In genomic region chr9:4590430-4591122, GRCh38 we compare ENCODE assay signal across 20 cellular contexts.
DNase-seq lines count a peak whose midpoint lies in the region; ATAC-seq and TF ChIP-seq lines count a peak whose summit lies in the region.
"Had no signal": no experiment of that assay in that cellular context is flagged by ENCODE, and none has a peak within 500 bp of the region (broad histone marks: within the 10 kb centered on the region; RNA-seq: fewer than 3 reads in every experiment).

No MANE protein-coding gene starts in this region.

- no peak overlapping the region for H3K18ac ChIP-seq in mesendoderm (ENCODE audit: low read length)

- no peaks in the 10 kb centered on the region for H3K79me1 ChIP-seq in mesendoderm (ENCODE audit: low read length)

- no peak for TF ChIP-seq CTCF in dorsolateral prefrontal cortex (IDR thresholded peaks at IDR 0.05 in 54 of 56, conservative IDR thresholded peaks at IDR 0.05 in 2 of 56; ENCODE audit: low read depth in 1 of 56, partially characterized antibody in 56 of 56)

- H2BK120ac ChIP-seq in mesendoderm (ENCODE audit: low read depth, low read length) = no peak overlapping the region

- DNase-seq in A172 (ENCODE audit: low spot score) (peak; percentile 5), Karpas-422 (peak; percentile 25), fibroblast of peridontal ligament (ENCODE audit: extremely low read depth) (peak; percentile 48), mesendoderm (peak; percentile 63), dorsolateral prefrontal cortex (no peak)
- DNase-seq: activated CD4-positive, alpha-beta T cell treated with anti-CD3 and anti-CD28 coated beads, Interleukin-2, amount 50 U/mL, for 48 hours; activated naive CD4-positive, alpha-beta T cell treated with anti-CD3 and anti-CD28 coated beads, Interleukin-2, amount 10 ng/mL, durations not matched to agents 7 days and 5 days; activated T-cell treated with anti-CD3 and anti-CD28 coated beads, Interleukin-2, amount 50 U/mL, for 1 hour; brain microvascular endothelial cell; CD4-positive, CD25-positive, alpha-beta regulatory T cell; DMS53; H9; heart left ventricle; MM.1S; NCI-H187; NCI-H446; testis had no signal

- intact Hi-C loops in dorsolateral prefrontal cortex (cut with DNase I) = no loop called here

- H3K27ac ChIP-seq in Karpas-422 (ENCODE audit: low read length) (no peak overlapping the region), mesendoderm (ENCODE audit: low read depth, low read length) (no peak overlapping the region), dorsolateral prefrontal cortex (peak overlapping the region in 1 of 59 donors; percentile 37)
- H3K27ac ChIP-seq: brain microvascular endothelial cell, testis had no signal

- no peak overlapping the region for H3K23ac ChIP-seq in mesendoderm (ENCODE audit: low read length)

- H3K9me2 ChIP-seq in Karpas-422 (replicated peaks; ENCODE audit: insufficient read depth, low read length) = no peaks in the 10 kb centered on the region

- H3K9ac ChIP-seq in Karpas-422 (ENCODE audit: low read length) (no peak overlapping the region), mesendoderm (ENCODE audit: low read length) (no peak overlapping the region)

- H2BK5ac ChIP-seq in mesendoderm (ENCODE audit: low read length) = no peak overlapping the region

- H3K9me3 ChIP-seq in Karpas-422 (ENCODE audit: low read length) = no peaks in the 10 kb centered on the region
- H3K9me3 ChIP-seq: heart left ventricle, testis had no signal

- H2AFZ ChIP-seq in Karpas-422 (ENCODE audit: low read length) = no peak overlapping the region

- no peaks in the 10 kb centered on the region for H4K20me1 ChIP-seq in Karpas-422 (ENCODE audit: insufficient read depth, low read depth, low read length)

- H2AK5ac ChIP-seq in mesendoderm (ENCODE audit: low read length) = no peak overlapping the region

- no peak overlapping the region for H3K4me2 ChIP-seq in Karpas-422 (ENCODE audit: low read depth, low read length, poor library complexity, severe bottlenecking)
- no peak overlapping the region for H3K4me2 ChIP-seq in mesendoderm (ENCODE audit: low read length)

- WGBS in mesendoderm (ENCODE audit: extremely low coverage, insufficient coverage, low lambda C conversion rate) = no CpG with 5 or more reads among the region's 8 CpGs

- no peak overlapping the region for H4K8ac ChIP-seq in mesendoderm (ENCODE audit: low read depth, low read length)

- no peak overlapping the region for H3K4ac ChIP-seq in mesendoderm (ENCODE audit: low read depth, low read length)

- H3K27me3 ChIP-seq in Karpas-422 (ENCODE audit: low read length) (no peaks in the 10 kb centered on the region), mesendoderm (ENCODE audit: insufficient read depth, low read length, poor library complexity) (no peaks in the 10 kb centered on the region), dorsolateral prefrontal cortex (no peaks in the 10 kb centered on the region)
- H3K27me3 ChIP-seq: brain microvascular endothelial cell, heart left ventricle, testis had no signal

- H3K56ac ChIP-seq in mesendoderm (ENCODE audit: low read length) = peak overlapping the region; percentile 30

- H3K79me2 ChIP-seq in Karpas-422 (ENCODE audit: low read length) (no peaks in the 10 kb centered on the region), mesendoderm (ENCODE audit: control insufficient read depth, insufficient read depth, low read length) (no peaks in the 10 kb centered on the region)

- no peak for ATAC-seq in HG02970 (IDR thresholded peaks at IDR 0.05; ENCODE audit: low FRiP score, unreplicated experiment)
- no peak for ATAC-seq in GM21825 (IDR thresholded peaks at IDR 0.05; ENCODE audit: unreplicated experiment)
- no peak for ATAC-seq in HG02678 (IDR thresholded peaks at IDR 0.05; ENCODE audit: unreplicated experiment)
- ATAC-seq: heart left ventricle had no signal

- H2BK15ac ChIP-seq in mesendoderm (replicated peaks; ENCODE audit: low read depth) = no peak overlapping the region

- no peak overlapping the region for H3K4me3 ChIP-seq in Karpas-422 (ENCODE audit: low read length)
- H3K4me3 ChIP-seq in mesendoderm (ENCODE audit: low read length) = no peak overlapping the region
- H3K4me3 ChIP-seq in dorsolateral prefrontal cortex = no peak overlapping the region
- H3K4me3 ChIP-seq: heart left ventricle, testis had no signal

- no peaks in the 10 kb centered on the region for H3K36me3 ChIP-seq in Karpas-422 (ENCODE audit: insufficient read depth, low read length)
- no peaks in the 10 kb centered on the region for H3K36me3 ChIP-seq in mesendoderm (ENCODE audit: control insufficient read depth, insufficient read depth, low read length)
- H3K36me3 ChIP-seq: brain microvascular endothelial cell had no signal

- no peak overlapping the region for H4K5ac ChIP-seq in mesendoderm (ENCODE audit: low read length)

- H3K4me1 ChIP-seq in Karpas-422 (ENCODE audit: low read length) (no peaks in the 10 kb centered on the region), mesendoderm (ENCODE audit: control insufficient read depth, low read depth, low read length) (peaks cover 3% of the 10 kb centered on the region)
- H3K4me1 ChIP-seq: testis had no signal

Comparison
In these comparisons a context has a peak if more than half of its experiments do, and no peak if none do; other contexts are left out.
1. DNase-seq: peak in A172 (single experiment), Karpas-422 (single experiment), fibroblast of peridontal ligament (single experiment) and mesendoderm (single experiment); none in dorsolateral prefrontal cortex (0 of 10).